In genomic region chr1:238027366-238027765, GRCh38 we compare ENCODE assay signal across 17 cellular contexts.
DNase-seq lines count a peak whose midpoint lies in the region; ATAC-seq and TF ChIP-seq lines count a peak whose summit lies in the region.
"Had no signal": no experiment of that assay in that cellular context is flagged by ENCODE, and none has a peak within 500 bp of the region (broad histone marks: within the 10 kb centered on the region; RNA-seq: fewer than 3 reads in every experiment).

No MANE protein-coding gene starts in this region.

- peak overlapping the region; percentile 2 for H3K27ac Mint-ChIP-seq in GM23338
- H3K27ac Mint-ChIP-seq: B cell; CD4-positive, alpha-beta T cell; CD8-positive, alpha-beta T cell had no signal

- 0 out of 2 replicates have a peak, but pooled peaks cover 4% of the 10 kb centered on the region for H3K36me3 ChIP-seq in GM23338 (ENCODE audit: insufficient read depth)
- H3K36me3 ChIP-seq in OCI-LY3 (replicated peaks; ENCODE audit: low read depth, low read length): no peaks in the 10 kb centered on the region
- no peaks in the 10 kb centered on the region for H3K36me3 ChIP-seq in mesendoderm (ENCODE audit: control insufficient read depth, insufficient read depth, low read length)
- H3K36me3 ChIP-seq: BLaER1 treated with 17β-estradiol and CSF1 and Interleukin-3, amounts not matched to agents 10 nM and 100 nM had no signal

- no peak overlapping the region for H2AK5ac ChIP-seq in mesendoderm (ENCODE audit: low read length)

- no peak overlapping the region for H3K4ac ChIP-seq in mesendoderm (ENCODE audit: low read depth, low read length)

- H3K18ac ChIP-seq in mesendoderm (ENCODE audit: low read length): no peak overlapping the region

- H3K23ac ChIP-seq in mesendoderm (ENCODE audit: low read length): no peak overlapping the region

- no peaks in the 10 kb centered on the region for H3F3A ChIP-seq in GM23338 (replicated peaks; ENCODE audit: low read depth)

- no peak overlapping the region for H3K4me3 Mint-ChIP-seq in GM23338
- H3K4me3 Mint-ChIP-seq: B cell; CD4-positive, alpha-beta T cell; CD8-positive, alpha-beta T cell had no signal

- H2AFZ ChIP-seq in GM23338: no peak overlapping the region
- no peak overlapping the region for H2AFZ ChIP-seq in OCI-LY3 (ENCODE audit: low read depth, low read length)

- no peak for TF ChIP-seq CTCF in GM23338 (conservative IDR thresholded peaks at IDR 0.05; ENCODE audit: low read depth in 2 of 2)
- no peak for TF ChIP-seq CTCF in OCI-LY3 (IDR thresholded peaks at IDR 0.05; ENCODE audit: low read depth, low read length)

- H4K5ac ChIP-seq in mesendoderm (ENCODE audit: low read length): no peak overlapping the region

- peaks cover 6% of the 10 kb centered on the region; the same call in 2 of the 3 replicates for H3K9me3 Mint-ChIP-seq in GM23338

- H3K27ac ChIP-seq in GM23338 (ENCODE audit: low read depth): no peak overlapping the region
- no peak overlapping the region for H3K27ac ChIP-seq in OCI-LY3 (ENCODE audit: low read length)
- H3K27ac ChIP-seq in mesendoderm (ENCODE audit: low read depth, low read length): no peak overlapping the region
- H3K27ac ChIP-seq: 22Rv1; A549; BLaER1 treated with 17β-estradiol and CSF1 and Interleukin-3, amounts not matched to agents 10 nM and 100 nM; C4-2B had no signal

- H3K27me3 Mint-ChIP-seq in GM23338 (ENCODE audit: insufficient read depth, low read depth, poor library complexity): peaks cover 3% of the 10 kb centered on the region
- H3K27me3 Mint-ChIP-seq: B cell; CD4-positive, alpha-beta T cell had no signal

- 0 out of 2 replicates have a peak, but pooled peaks cover 3% of the 10 kb centered on the region for H3K9me2 ChIP-seq in GM23338 (ENCODE audit: insufficient read depth)

- no peak for ATAC-seq in GM23338
- ATAC-seq: A549; CD8-positive, alpha-beta T cell had no signal

- no peaks in the 10 kb centered on the region for H3K9me3 ChIP-seq in OCI-LY3 (ENCODE audit: insufficient read depth, low read length)
- H3K9me3 ChIP-seq: A549, Caco-2 had no signal

- H3K4me1 ChIP-seq in GM23338 (ENCODE audit: insufficient read depth) (peaks cover 13% of the 10 kb centered on the region; the same call in 1 of the 2 replicates), OCI-LY3 (ENCODE audit: low read length) (no peaks in the 10 kb centered on the region), mesendoderm (ENCODE audit: control insufficient read depth, low read depth, low read length) (peaks cover 3% of the 10 kb centered on the region)
- H3K4me1 ChIP-seq: A549; BLaER1 treated with 17β-estradiol and CSF1 and Interleukin-3, amounts not matched to agents 10 nM and 100 nM; Caco-2 had no signal

- H2BK15ac ChIP-seq in mesendoderm (replicated peaks; ENCODE audit: low read depth): no peak overlapping the region

- no peak overlapping the region for H3K9ac ChIP-seq in OCI-LY3 (ENCODE audit: low read length)
- H3K9ac ChIP-seq in mesendoderm (ENCODE audit: low read length): no peak overlapping the region
- H3K9ac ChIP-seq: BLaER1 treated with 17β-estradiol and CSF1 and Interleukin-3, amounts not matched to agents 10 nM and 100 nM had no signal

- DNase-seq in GM23338 (ENCODE audit: low spot score): no peak
- peak; percentile 3 for DNase-seq in mesendoderm
- DNase-seq in NCI-H1436 treated with DMSO at 0.1 percent for 48 hours (lab: John Stamatoyannopoulos, UW): no peak
- DNase-seq in NOMO-1 treated with dmso at 0.1 percent for 144 hours (lab: John Stamatoyannopoulos, UW; ENCODE audit: unreplicated experiment): no peak
- DNase-seq: AML-193; Caco-2; Calu3; CD4-positive, alpha-beta T cell; CD8-positive, alpha-beta T cell; DMS79 treated with DMSO at 0.1 percent for 48 hours; GF-D8 had no signal

- no peak overlapping the region for H2BK120ac ChIP-seq in mesendoderm (ENCODE audit: low read depth, low read length)

- H3K4me1 Mint-ChIP-seq in GM23338: peaks cover 22% of the 10 kb centered on the region
- H3K4me1 Mint-ChIP-seq: B cell had no signal

- H3K79me2 ChIP-seq in GM23338 (replicated peaks; ENCODE audit: insufficient read depth) (no peaks in the 10 kb centered on the region), OCI-LY3 (ENCODE audit: low read length) (no peaks in the 10 kb centered on the region), mesendoderm (ENCODE audit: control insufficient read depth, insufficient read depth, low read length) (no peaks in the 10 kb centered on the region)

- H2BK5ac ChIP-seq in mesendoderm (ENCODE audit: low read length): no peak overlapping the region

- H3K4me2 ChIP-seq in GM23338 (0 out of 2 replicates have a peak overlapping the region, but pooled peaks have one; percentile 12), OCI-LY3 (ENCODE audit: low read length) (0 out of 2 replicates have a peak overlapping the region, but pooled peaks have one; percentile 5), mesendoderm (ENCODE audit: low read length) (no peak overlapping the region)
- H3K4me2 ChIP-seq: A549; BLaER1 treated with 17β-estradiol and CSF1 and Interleukin-3, amounts not matched to agents 10 nM and 100 nM had no signal

- H3K56ac ChIP-seq in mesendoderm (ENCODE audit: low read length): no peak overlapping the region

- H3K79me1 ChIP-seq in mesendoderm (ENCODE audit: low read length): no peaks in the 10 kb centered on the region

- no peak overlapping the region for H3K4me3 ChIP-seq in GM23338
- H3K4me3 ChIP-seq in OCI-LY3 (ENCODE audit: low read length): no peak overlapping the region
- no peak overlapping the region for H3K4me3 ChIP-seq in mesendoderm (ENCODE audit: low read length)
- H3K4me3 ChIP-seq: A549; BLaER1 treated with 17β-estradiol and CSF1 and Interleukin-3, amounts not matched to agents 10 nM and 100 nM had no signal

- WGBS in mesendoderm (ENCODE audit: extremely low coverage, insufficient coverage, low lambda C conversion rate): no CpG with 5 or more reads among the region's 2 CpGs

- H4K8ac ChIP-seq in mesendoderm (ENCODE audit: low read depth, low read length): no peak overlapping the region

- H3K36me3 Mint-ChIP-seq in GM23338 (ENCODE audit: low read depth): peaks cover 12% of the 10 kb centered on the region; the same call in 2 of the 3 replicates
- H3K36me3 Mint-ChIP-seq: CD8-positive, alpha-beta T cell had no signal

- H4K20me1 ChIP-seq in GM23338 (replicated peaks; ENCODE audit: insufficient read depth): no peaks in the 10 kb centered on the region
- H4K20me1 ChIP-seq in OCI-LY3 (ENCODE audit: insufficient read depth, low read length): no peaks in the 10 kb centered on the region
- H4K20me1 ChIP-seq: BLaER1 treated with 17β-estradiol and CSF1 and Interleukin-3, amounts not matched to agents 10 nM and 100 nM had no signal

- H3K27me3 ChIP-seq in GM23338 (ENCODE audit: insufficient read depth): no peaks in the 10 kb centered on the region
- no peaks in the 10 kb centered on the region for H3K27me3 ChIP-seq in OCI-LY3 (ENCODE audit: low read depth, low read length)
- H3K27me3 ChIP-seq in mesendoderm (ENCODE audit: insufficient read depth, low read length, poor library complexity): no peaks in the 10 kb centered on the region
- H3K27me3 ChIP-seq: BLaER1 treated with 17β-estradiol and CSF1 and Interleukin-3, amounts not matched to agents 10 nM and 100 nM had no signal

TF ChIP-seq in GM23338, 12 proteins besides CTCF, POLR2A, EP300 and RAD21 (continues in another document):
- no peak for TF ChIP-seq NANOG (IDR thresholded peaks at IDR 0.05; ENCODE audit: borderline replicate concordance)
- no peak for TF ChIP-seq STAT1 (IDR thresholded peaks at IDR 0.05; ENCODE audit: unreplicated experiment)
- no peak for TF ChIP-seq ETS1 (IDR thresholded peaks at IDR 0.05)
